In the genomic region with DNA sequence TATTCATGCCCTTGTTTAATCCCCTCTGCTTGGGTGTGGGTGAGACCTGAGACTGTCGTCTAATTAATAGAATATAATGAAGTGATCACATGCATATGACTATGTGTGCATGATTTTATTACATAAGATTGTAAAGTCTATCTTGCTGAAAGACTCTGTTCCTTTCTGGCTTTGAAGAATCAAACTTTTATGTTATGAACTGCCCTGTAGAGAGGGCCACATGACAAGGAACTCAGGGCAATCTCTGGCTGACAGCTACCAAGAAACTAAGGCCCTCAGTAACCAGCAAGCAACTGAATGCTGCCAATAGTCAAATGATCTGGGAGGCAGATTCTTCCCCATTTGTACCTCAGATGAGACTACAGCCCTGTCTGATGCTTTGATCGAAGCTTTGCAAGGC, we compare ENCODE assay signal across 26 cellular contexts. TPM values are rescaled to one million over a fixed set of nuclear protein-coding genes. Genes with fewer than 3 reads are reported as not detected.
"Had no signal": no experiment of that assay in that cellular context is flagged by ENCODE, and none has a peak within 500 bp of the region (broad histone marks: within the 10 kb centered on the region; RNA-seq: fewer than 3 reads in every experiment).

No MANE protein-coding gene starts in this region.

- H3K9me3 ChIP-seq: esophagus squamous epithelium, gastrocnemius medialis, left lung, lower lobe of right lung had no signal

- H3K4me2 ChIP-seq: hepatocyte had no signal

- H3K36me3 ChIP-seq: esophagus squamous epithelium, gastrocnemius medialis, heart left ventricle, left lung, lower lobe of right lung had no signal

- H3K27me3 ChIP-seq: esophagus squamous epithelium, gastrocnemius medialis, hepatocyte had no signal

- FAIRE-seq: endometrium had no signal

- H2AFZ ChIP-seq: hepatocyte had no signal

- H3K4me1 ChIP-seq: gastrocnemius medialis, heart left ventricle, left lung, lower lobe of right lung had no signal

- H3K4me3 ChIP-seq: esophagus squamous epithelium, gastrocnemius medialis, heart left ventricle, hepatocyte, left lung, lower lobe of right lung had no signal

- H3K79me2 ChIP-seq: hepatocyte had no signal

- ATAC-seq: effector memory CD8-positive, alpha-beta T cell; esophagus mucosa; gastrocnemius medialis; heart left ventricle; left lung; left ventricle myocardium superior; lower lobe of right lung; naive thymus-derived CD4-positive, alpha-beta T cell had no signal

- H3K27ac ChIP-seq: epithelial cell of prostate, esophagus squamous epithelium, gastrocnemius medialis, heart left ventricle, hepatocyte, left lung, lower lobe of right lung had no signal

- DNase-seq: cortex of kidney; effector CD8-positive, alpha-beta T cell; effector memory CD8-positive, alpha-beta T cell; endodermal cell; erythroblast; esophagus squamous epithelium; foreskin fibroblast; foreskin melanocyte; gastrocnemius medialis; heart left ventricle; hypothalamus; immature natural killer cell; islet precursor cell; kidney; kidney glomerular epithelial cell; left lung; left ventricle myocardium superior; lower lobe of right lung; mesendoderm; midbrain; naive thymus-derived CD4-positive, alpha-beta T cell had no signal

RNA-seq across cellular contexts. Expression of a gene that starts 13.5 kb away (rescaled TPM):
- total RNA-seq: mononuclear cell had no signal
